1 cellular context compared by ENCODE assay signal in genomic region chr20:6055981-6056569, GRCh38.
TF ChIP-seq lines count a peak whose summit lies in the region.

No MANE protein-coding gene starts in this region.

TF ChIP-seq in K562, 482 proteins besides CTCF, POLR2A, EP300 and RAD21:
- TF ChIP-seq MTF1 (CRISPR knock-in tag; IDR thresholded peaks at IDR 0.05; ENCODE audit: borderline replicate concordance) = no peak
- no peak for TF ChIP-seq HOMEZ (CRISPR knock-in tag; IDR thresholded peaks at IDR 0.05)
- TF ChIP-seq ZNF436 (CRISPR knock-in tag; IDR thresholded peaks at IDR 0.05) = no peak
- no peak for TF ChIP-seq ZBTB43 (CRISPR knock-in tag; IDR thresholded peaks at IDR 0.05)
- TF ChIP-seq RFX7 (CRISPR knock-in tag; IDR thresholded peaks at IDR 0.05) = no peak
- no peak for TF ChIP-seq ZNF764 (CRISPR knock-in tag; IDR thresholded peaks at IDR 0.05; ENCODE audit: low read depth)
- TF ChIP-seq, protein P1, sequence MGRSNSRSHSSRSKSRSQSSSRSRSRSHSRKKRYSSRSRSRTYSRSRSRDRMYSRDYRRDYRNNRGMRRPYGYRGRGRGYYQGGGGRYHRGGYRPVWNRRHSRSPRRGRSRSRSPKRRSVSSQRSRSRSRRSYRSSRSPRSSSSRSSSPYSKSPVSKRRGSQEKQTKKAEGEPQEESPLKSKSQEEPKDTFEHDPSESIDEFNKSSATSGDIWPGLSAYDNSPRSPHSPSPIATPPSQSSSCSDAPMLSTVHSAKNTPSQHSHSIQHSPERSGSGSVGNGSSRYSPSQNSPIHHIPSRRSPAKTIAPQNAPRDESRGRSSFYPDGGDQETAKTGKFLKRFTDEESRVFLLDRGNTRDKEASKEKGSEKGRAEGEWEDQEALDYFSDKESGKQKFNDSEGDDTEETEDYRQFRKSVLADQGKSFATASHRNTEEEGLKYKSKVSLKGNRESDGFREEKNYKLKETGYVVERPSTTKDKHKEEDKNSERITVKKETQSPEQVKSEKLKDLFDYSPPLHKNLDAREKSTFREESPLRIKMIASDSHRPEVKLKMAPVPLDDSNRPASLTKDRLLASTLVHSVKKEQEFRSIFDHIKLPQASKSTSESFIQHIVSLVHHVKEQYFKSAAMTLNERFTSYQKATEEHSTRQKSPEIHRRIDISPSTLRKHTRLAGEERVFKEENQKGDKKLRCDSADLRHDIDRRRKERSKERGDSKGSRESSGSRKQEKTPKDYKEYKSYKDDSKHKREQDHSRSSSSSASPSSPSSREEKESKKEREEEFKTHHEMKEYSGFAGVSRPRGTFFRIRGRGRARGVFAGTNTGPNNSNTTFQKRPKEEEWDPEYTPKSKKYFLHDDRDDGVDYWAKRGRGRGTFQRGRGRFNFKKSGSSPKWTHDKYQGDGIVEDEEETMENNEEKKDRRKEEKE (IDR thresholded peaks at IDR 0.05; ENCODE audit: borderline replicate concordance in 1 of 2, control insufficient read depth in 1 of 2, low read depth in 2 of 2, low read length in 1 of 2) = no peak
- no peak for TF ChIP-seq ZNF232 (CRISPR knock-in tag; IDR thresholded peaks at IDR 0.05)
- TF ChIP-seq ZNF75A (CRISPR knock-in tag; IDR thresholded peaks at IDR 0.05) = no peak
- TF ChIP-seq, protein P2, sequence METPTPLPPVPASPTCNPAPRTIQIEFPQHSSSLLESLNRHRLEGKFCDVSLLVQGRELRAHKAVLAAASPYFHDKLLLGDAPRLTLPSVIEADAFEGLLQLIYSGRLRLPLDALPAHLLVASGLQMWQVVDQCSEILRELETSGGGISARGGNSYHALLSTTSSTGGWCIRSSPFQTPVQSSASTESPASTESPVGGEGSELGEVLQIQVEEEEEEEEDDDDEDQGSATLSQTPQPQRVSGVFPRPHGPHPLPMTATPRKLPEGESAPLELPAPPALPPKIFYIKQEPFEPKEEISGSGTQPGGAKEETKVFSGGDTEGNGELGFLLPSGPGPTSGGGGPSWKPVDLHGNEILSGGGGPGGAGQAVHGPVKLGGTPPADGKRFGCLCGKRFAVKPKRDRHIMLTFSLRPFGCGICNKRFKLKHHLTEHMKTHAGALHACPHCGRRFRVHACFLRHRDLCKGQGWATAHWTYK (CRISPR knock-in tag; IDR thresholded peaks at IDR 0.05) = no peak
- no peak for TF ChIP-seq HIVEP1 (CRISPR knock-in tag; IDR thresholded peaks at IDR 0.05)
- no peak for TF ChIP-seq ATF6 (CRISPR knock-in tag; IDR thresholded peaks at IDR 0.05)
- no peak for TF ChIP-seq MAFG (tag; conservative IDR thresholded peaks at IDR 0.05)
- no peak for TF ChIP-seq ZNF253 (CRISPR knock-in tag; conservative IDR thresholded peaks at IDR 0.05)
- TF ChIP-seq ZNF766 (CRISPR knock-in tag; conservative IDR thresholded peaks at IDR 0.05) = no peak
- TF ChIP-seq CUX1 (CRISPR knock-in tag; IDR thresholded peaks at IDR 0.05) = no peak
- TF ChIP-seq ZBTB8A (IDR thresholded peaks at IDR 0.05; ENCODE audit: partially characterized antibody) = no peak
- no peak for TF ChIP-seq XRCC4 (IDR thresholded peaks at IDR 0.05; ENCODE audit: extremely low read depth, insufficient read depth, insufficient read length)
- TF ChIP-seq CLOCK (CRISPR knock-in tag; IDR thresholded peaks at IDR 0.05; ENCODE audit: borderline replicate concordance) = no peak
TF ChIP-seq in K562: peak in this region for 0.
